ENCODE assay signal across 2 cellular contexts in genomic region chr2:87754759-87755158, GRCh38. TPM values are rescaled to one million over a fixed set of nuclear protein-coding genes. Genes with fewer than 3 reads are reported as not detected.
"Had no signal": no experiment of that assay in that cellular context is flagged by ENCODE, and none has a peak within 500 bp of the region (broad histone marks: within the 10 kb centered on the region; RNA-seq: fewer than 3 reads in every experiment).

No MANE protein-coding gene starts in this region.

RNA-seq across cellular contexts. Expression of gene PLGLB2, which starts 6.9 kb away (rescaled TPM):
- total RNA-seq: H1, H7 had no signal
